8 cellular contexts compared by ENCODE assay signal in the genomic region with DNA sequence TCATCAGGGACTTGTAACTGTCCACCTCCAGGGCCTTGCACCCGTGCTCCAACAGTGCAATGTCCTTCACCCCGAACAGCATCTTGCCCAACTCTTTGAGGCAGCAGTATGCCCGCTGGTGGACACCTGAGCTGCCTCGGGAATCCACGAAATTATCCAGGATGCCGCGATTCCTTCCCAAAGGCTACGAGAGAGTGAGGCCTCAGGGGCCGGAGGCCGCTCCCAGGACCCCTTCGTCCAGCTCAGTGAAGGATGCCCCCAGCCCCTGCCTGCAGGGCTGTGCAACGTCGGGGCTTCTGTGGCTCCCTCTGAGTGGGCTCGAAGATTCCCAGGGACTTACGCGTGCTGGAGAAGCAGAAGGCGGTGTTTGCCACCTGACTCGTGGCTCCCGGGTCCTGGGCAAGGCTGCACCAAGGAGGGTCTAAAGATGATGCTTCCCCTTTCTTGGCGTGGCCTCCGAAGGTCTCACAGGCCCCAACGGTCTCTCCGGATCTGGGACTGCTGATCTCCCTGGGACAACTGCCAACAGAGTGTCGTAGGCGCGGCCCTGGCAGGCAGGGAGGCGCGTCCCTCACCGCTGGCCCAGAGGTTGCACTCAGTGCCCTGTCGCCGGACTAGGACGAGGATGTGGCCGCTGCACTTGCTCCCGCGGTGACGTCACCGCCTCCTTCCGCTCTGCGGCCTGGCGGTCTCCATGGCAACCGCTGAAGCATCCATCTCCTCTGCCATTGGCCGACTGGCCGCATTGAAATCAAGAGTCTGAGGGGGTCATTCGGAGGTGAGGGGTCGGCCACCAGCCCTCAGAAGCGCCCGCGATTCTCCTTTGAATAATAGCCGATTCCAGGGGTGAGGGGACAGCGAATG. TPM values are rescaled to one million over a fixed set of nuclear protein-coding genes. Genes with fewer than 3 reads are reported as not detected.
DNase-seq lines count a peak whose midpoint lies in the region; ATAC-seq and TF ChIP-seq lines count a peak whose summit lies in the region.

A gene (minus strand): TSS at position 659 of the 864 bp plus-strand sequence. CDS start 577 bp downstream, at position 82.

- intact Hi-C loops in left lung (cut with DNase I), result no loop called here

- H3K27ac ChIP-seq in cingulate gyrus (ENCODE audit: low read depth, low read length) (peak within 1 kb of the TSS; percentile 60), left lung (no peak within 1 kb of the TSS)

- ATAC-seq in left lung (peak; percentile 15), HG03097 (IDR thresholded peaks at IDR 0.05; ENCODE audit: low FRiP score, unreplicated experiment) (no peak), GM21786 (IDR thresholded peaks at IDR 0.05; ENCODE audit: unreplicated experiment) (no peak)

- TF ChIP-seq CTCF in BE2C (IDR thresholded peaks at IDR 0.05; ENCODE audit: low read depth, low read length) (no peak), left lung (IDR thresholded peaks at IDR 0.05) (no peak)

- H3K4me3 ChIP-seq in BE2C (ENCODE audit: low read depth, low read length), result peak within 1 kb of the TSS; percentile 57
- no peak within 1 kb of the TSS for H3K4me3 ChIP-seq in MG63
- H3K4me3 ChIP-seq in left lung, result no peak within 1 kb of the TSS

- DNase-seq in BE2C, result peak; percentile 85
- DNase-seq in MG63, result peak; percentile 46
- peak; percentile 24 for DNase-seq in activated CD4-positive, alpha-beta T cell treated with anti-CD3 and anti-CD28 coated beads for 1 hour
- peak; percentile 54 to 84 for DNase-seq in left lung
- DNase-seq in stimulated activated CD8-positive, alpha-beta memory T cell treated with anti-CD3 and anti-CD28 coated beads, Interleukin-12 subunit alpha, Interleukin-12 subunit beta, amount 100 ng/mL, for 1 hour (ENCODE audit: low read depth), result peak; percentile 20

- H3K27me3 ChIP-seq in BE2C (no peaks in the 10 kb centered on the region; the same call in 1 of the 2 replicates), MG63 (peaks cover 44% of the 10 kb centered on the region), left lung (peaks cover 0 to 94% of the 10 kb centered on the region in 2 donors)

- H3K9me3 ChIP-seq in BE2C, result no peaks in the 10 kb centered on the region
- H3K9me3 ChIP-seq in MG63, result 0 out of 2 replicates have a peak, but pooled peaks cover under 1% of the 10 kb centered on the region
- H3K9me3 ChIP-seq in left lung, result no peaks in the 10 kb centered on the region

- H3K4me1 ChIP-seq in BE2C (no peaks in the 10 kb centered on the region), left lung (peaks cover 0 to 11% of the 10 kb centered on the region in 2 donors)

- H3K36me3 ChIP-seq in BE2C, result no peaks in the 10 kb centered on the region
- no peaks in the 10 kb centered on the region for H3K36me3 ChIP-seq in MG63
- no peaks in the 10 kb centered on the region for H3K36me3 ChIP-seq in left lung

RNA-seq across cellular contexts. Expression of the gene that starts here (rescaled TPM):
- polyA plus RNA-seq in BE2C (2012; ENCODE audit: insufficient read depth, insufficient read length, low read depth), result 0.65 TPM
- total RNA-seq in MG63 (2014; rRNA removed; shearing (Covaris generic); ENCODE audit: low replicate concordance), result not detected in 2 replicates
- total RNA-seq in left lung, result under 1 TPM; 0.09 to 0.16 TPM

Comparison
In these comparisons a context has a peak if more than half of its experiments do, and no peak if none do; other contexts are left out.
1. Peak in DNase-seq in MG63; RNA of the gene not detected or under 1 TPM.
2. Peak in DNase-seq and ATAC-seq in left lung; RNA of the gene not detected or under 1 TPM.
3. DNase-seq: peak in every context shown above with its lines; median percentile 85 in BE2C; 69 in left lung; 46 in MG63; 24 in activated CD4-positive, alpha-beta T cell treated with anti-CD3 and anti-CD28 coated beads for 1 hour; 20 in stimulated activated CD8-positive, alpha-beta memory T cell treated with anti-CD3 and anti-CD28 coated beads, Interleukin-12 subunit alpha, Interleukin-12 subunit beta, amount 100 ng/mL, for 1 hour.